11 cellular contexts compared by ENCODE assay signal in genomic region chr5:55175781-55176175, GRCh38. TPM values are rescaled to one million over a fixed set of nuclear protein-coding genes. Genes with fewer than 3 reads are reported as not detected.
A peak's percentile ranks its signal among the peaks of the same experiment; 100 is the strongest.
DNase-seq lines count a peak whose midpoint lies in the region; ATAC-seq and TF ChIP-seq lines count a peak whose summit lies in the region.
"Had no signal": no experiment of that assay in that cellular context is flagged by ENCODE, and none has a peak within 500 bp of the region (broad histone marks: within the 10 kb centered on the region; RNA-seq: fewer than 3 reads in every experiment).

No MANE protein-coding gene starts in this region.

- TF ChIP-seq CTCF in Calu3 (IDR thresholded peaks at IDR 0.05; ENCODE audit: unreplicated experiment) (no peak), OCI-LY1 (IDR thresholded peaks at IDR 0.05; ENCODE audit: low read length) (no peak), neural crest cell (conservative IDR thresholded peaks at IDR 0.05) (no peak)

- H3K79me2 ChIP-seq in OCI-LY1 (ENCODE audit: insufficient read depth, low read length): no peaks in the 10 kb centered on the region

- intact Hi-C loops in Calu3 (cut with micrococcal nuclease; ENCODE audit: unreplicated experiment): loop anchor here (5.0 to 10.0 kb wide), 3 partner anchors 42 to 759 kb away; partner anchors contain the start of genes DHX29 and MTREX
- intact Hi-C loops in cardiac septum (cut with DNase I): loop anchor here (10.0 kb wide), 3 partner anchors 129 to 1999 kb away; partner anchors contain the start of genes DHX29, GPBP1, MTREX and SLC38A9

- no peak overlapping the region for H2AFZ ChIP-seq in OCI-LY1 (ENCODE audit: low read length)

- H3K36me3 Mint-ChIP-seq in Calu3 (ENCODE audit: insufficient read depth, unreplicated experiment): peaks cover 18% of the 10 kb centered on the region
- peaks cover 3% of the 10 kb centered on the region for H3K36me3 Mint-ChIP-seq in effector memory CD8-positive, alpha-beta T cell (ENCODE audit: insufficient read depth)
- H3K36me3 Mint-ChIP-seq in neural crest cell (ENCODE audit: low read depth): no peaks in the 10 kb centered on the region

- no peaks in the 10 kb centered on the region for H3K9me3 Mint-ChIP-seq in Calu3 (ENCODE audit: low read depth, unreplicated experiment)
- no peaks in the 10 kb centered on the region for H3K9me3 Mint-ChIP-seq in effector memory CD8-positive, alpha-beta T cell
- no peaks in the 10 kb centered on the region for H3K9me3 Mint-ChIP-seq in neural crest cell

- CTCF ChIA-PET in Calu3 (lab: Charles Lee): interaction anchor here (1.1 to 1.6 kb wide), 2 partner anchors 12 to 71 kb away, joined by 3 to 11 read pairs; no protein-coding TSS in a partner anchor

- peaks cover 22% of the 10 kb centered on the region for H3K4me1 Mint-ChIP-seq in Calu3 (ENCODE audit: low read depth, unreplicated experiment)
- H3K4me1 Mint-ChIP-seq in effector memory CD8-positive, alpha-beta T cell (ENCODE audit: low read depth in 2 of 2): peaks cover 20 to 33% of the 10 kb centered on the region in 2 donors
- H3K4me1 Mint-ChIP-seq in neural crest cell: peaks cover 30% of the 10 kb centered on the region

- BruUV-seq in Calu3 (replicated peaks; lab: Mats Ljungman, UMichigan): no TSS peak

- H3K27ac Mint-ChIP-seq in Calu3 (ENCODE audit: unreplicated experiment) (no peak overlapping the region), neural crest cell (ENCODE audit: unreplicated experiment) (no peak overlapping the region)
- no peak overlapping the region for H3K27ac Mint-ChIP-seq in effector memory CD8-positive, alpha-beta T cell

- peaks cover 31% of the 10 kb centered on the region for H3K4me1 ChIP-seq in OCI-LY1 (ENCODE audit: insufficient read depth, low read length, severe bottlenecking)

- no peaks in the 10 kb centered on the region for H3K9me3 ChIP-seq in OCI-LY1 (ENCODE audit: low read length)

- H3K9me2 ChIP-seq in OCI-LY1 (ENCODE audit: low read depth, low read length): no peaks in the 10 kb centered on the region

- peak overlapping the region; percentile 81 for H3K4me2 ChIP-seq in OCI-LY1 (ENCODE audit: low read length)

- H3K9ac ChIP-seq in OCI-LY1 (ENCODE audit: low read length): no peak overlapping the region

- H3F3A ChIP-seq in OCI-LY1 (ENCODE audit: insufficient read depth, low read length): no peaks in the 10 kb centered on the region

- H3K27ac ChIP-seq in OCI-LY1 (ENCODE audit: low read depth, low read length, poor library complexity, severe bottlenecking): no peak overlapping the region
- H3K27ac ChIP-seq: skin epidermis had no signal

- no peak for ATAC-seq in effector memory CD8-positive, alpha-beta T cell (replicated peaks)

- H3K27me3 Mint-ChIP-seq in Calu3 (ENCODE audit: unreplicated experiment) (peaks cover 9% of the 10 kb centered on the region), neural crest cell (ENCODE audit: low read depth) (peaks cover 88% of the 10 kb centered on the region)
- peaks cover 65 to 82% of the 10 kb centered on the region in 2 donors for H3K27me3 Mint-ChIP-seq in effector memory CD8-positive, alpha-beta T cell

- H4K20me1 ChIP-seq in OCI-LY1 (ENCODE audit: insufficient read depth, low read length): no peaks in the 10 kb centered on the region

- DNase-seq in Calu3 (no peak), neural crest cell (ENCODE audit: low read depth, low spot score) (no peak), GF-D8 (lab: John Stamatoyannopoulos, UW) (no peak), cardiac septum (ENCODE audit: low spot score) (no peak), NCI-H510A (lab: John Stamatoyannopoulos, UW) (no peak), HuH-7 (ENCODE audit: low spot score) (no peak)
- DNase-seq in effector memory CD8-positive, alpha-beta T cell: no peak

- H3K36me3 ChIP-seq in OCI-LY1 (ENCODE audit: insufficient read depth, low read length): no peaks in the 10 kb centered on the region

- peak overlapping the region; percentile 49 for H3K4me3 ChIP-seq in OCI-LY1 (ENCODE audit: low read depth, low read length, poor library complexity, severe bottlenecking)

- H3K4me3 Mint-ChIP-seq in Calu3 (ENCODE audit: low read depth, unreplicated experiment) (peak overlapping the region; percentile 72), neural crest cell (peak overlapping the region; percentile 35)
- peak overlapping the region; percentile 43 to 56 for H3K4me3 Mint-ChIP-seq in effector memory CD8-positive, alpha-beta T cell

- no peaks in the 10 kb centered on the region for H3K27me3 ChIP-seq in OCI-LY1 (ENCODE audit: insufficient read depth, low read length)

RNA-seq across cellular contexts. Expression of gene CDC20B, which starts 2.8 kb away (rescaled TPM):
- total RNA-seq in Calu3 (2022): not detected in 2 replicates
- not detected in 2 replicates for total RNA-seq in neural crest cell
- total RNA-seq in cardiac septum: not detected
- total RNA-seq: Daoy had no signal

RNA-seq across cellular contexts. Expression of gene GPX8, which starts 15.8 kb away (rescaled TPM):
- total RNA-seq in Calu3 (2022): 17.8 and 25.9 TPM in 2 replicates
- 49.0 TPM in 2 replicates for total RNA-seq in neural crest cell
- total RNA-seq in cardiac septum: 7.4 TPM

RNA-seq across cellular contexts. Expression of gene MCIDAS, which starts 51.3 kb away (rescaled TPM):
- total RNA-seq in Calu3 (2022) (4.4 and 4.9 TPM in 2 replicates), neural crest cell (not detected in 2 replicates), cardiac septum (not detected)
- total RNA-seq: temporal lobe had no signal

RNA-seq across cellular contexts. Expression of gene CCNO, which starts 57.6 kb away (rescaled TPM):
- total RNA-seq in Calu3 (2022) (10.1 and 12.5 TPM in 2 replicates), neural crest cell (0.28 TPM in 1 of 2 replicates, not detected in the other), cardiac septum (0.22 TPM)
- total RNA-seq: temporal lobe had no signal
